Comparison of ENCODE assay signal across 21 cellular contexts in genomic region chr11:70731670-70732492, GRCh38.
"Had no signal": no experiment of that assay in that cellular context is flagged by ENCODE, and none has a peak within 500 bp of the region (broad histone marks: within the 10 kb centered on the region; RNA-seq: fewer than 3 reads in every experiment).

No MANE protein-coding gene starts in this region.

- H3K4me3 Mint-ChIP-seq: activated CD4-positive, alpha-beta memory T cell treated with anti-CD3 and anti-CD28 coated beads, Interleukin-2, amount 10 ng/mL, durations not matched to agents 7 days and 5 days; activated CD4-positive, alpha-beta T cell treated with anti-CD3 and anti-CD28 coated beads, Interleukin-2, amount 10 ng/mL, durations not matched to agents 24 days and 14 days; activated naive CD8-positive, alpha-beta T cell treated with anti-CD3 and anti-CD28 coated beads, Interleukin-2, amount 50 U/mL, for 24 hours; activated T-cell treated with anti-CD3 and anti-CD28 coated beads, Interleukin-2, amount 50 U/mL, for 72 hours; natural killer cell treated with Interleukin-12 subunit alpha and Interleukin-12 subunit beta and Interleukin-15 and Interleukin-18, amount 100 ng/mL, for 72 hours had no signal

- H3K27ac ChIP-seq: body of pancreas, cardiac muscle cell, epithelial cell of prostate, heart right ventricle, left lung, psoas muscle, right atrium auricular region, upper lobe of left lung had no signal

- H3K9me3 ChIP-seq: body of pancreas, left lung, psoas muscle, right atrium auricular region, upper lobe of left lung had no signal

- H3K27ac Mint-ChIP-seq: activated CD4-positive, alpha-beta memory T cell treated with anti-CD3 and anti-CD28 coated beads, Interleukin-2, amount 10 ng/mL, durations not matched to agents 7 days and 5 days; activated CD4-positive, alpha-beta T cell treated with anti-CD3 and anti-CD28 coated beads, Interleukin-2, amount 10 ng/mL, durations not matched to agents 24 days and 14 days; activated naive CD8-positive, alpha-beta T cell treated with anti-CD3 and anti-CD28 coated beads, Interleukin-2, amount 50 U/mL, for 24 hours; activated T-cell treated with anti-CD3 and anti-CD28 coated beads, Interleukin-2, amount 50 U/mL, for 72 hours; natural killer cell treated with Interleukin-12 subunit alpha and Interleukin-12 subunit beta and Interleukin-15 and Interleukin-18, amount 100 ng/mL, for 72 hours had no signal

- H3K4me1 Mint-ChIP-seq: activated CD4-positive, alpha-beta memory T cell treated with anti-CD3 and anti-CD28 coated beads, Interleukin-2, amount 10 ng/mL, durations not matched to agents 7 days and 5 days; activated CD4-positive, alpha-beta T cell treated with anti-CD3 and anti-CD28 coated beads, Interleukin-2, amount 10 ng/mL, durations not matched to agents 24 days and 14 days; activated naive CD8-positive, alpha-beta T cell treated with anti-CD3 and anti-CD28 coated beads, Interleukin-2, amount 50 U/mL, for 24 hours had no signal

- H3K9me3 Mint-ChIP-seq: activated CD4-positive, alpha-beta memory T cell treated with anti-CD3 and anti-CD28 coated beads, Interleukin-2, amount 10 ng/mL, durations not matched to agents 7 days and 5 days; activated CD4-positive, alpha-beta T cell treated with anti-CD3 and anti-CD28 coated beads, Interleukin-2, amount 10 ng/mL, durations not matched to agents 24 days and 14 days; activated naive CD8-positive, alpha-beta T cell treated with anti-CD3 and anti-CD28 coated beads, Interleukin-2, amount 50 U/mL, for 24 hours; natural killer cell treated with Interleukin-12 subunit alpha and Interleukin-12 subunit beta and Interleukin-15 and Interleukin-18, amount 100 ng/mL, for 72 hours had no signal

- H3K36me3 ChIP-seq: cardiac muscle cell, heart right ventricle, left lung, right atrium auricular region, upper lobe of left lung had no signal

- H3K27me3 Mint-ChIP-seq: activated CD4-positive, alpha-beta memory T cell treated with anti-CD3 and anti-CD28 coated beads, Interleukin-2, amount 10 ng/mL, durations not matched to agents 7 days and 5 days; activated CD4-positive, alpha-beta T cell treated with anti-CD3 and anti-CD28 coated beads, Interleukin-2, amount 10 ng/mL, durations not matched to agents 24 days and 14 days; natural killer cell treated with Interleukin-12 subunit alpha and Interleukin-12 subunit beta and Interleukin-15 and Interleukin-18, amount 100 ng/mL, for 72 hours had no signal

- H3K36me3 Mint-ChIP-seq: natural killer cell treated with Interleukin-12 subunit alpha and Interleukin-12 subunit beta and Interleukin-15 and Interleukin-18, amount 100 ng/mL, for 72 hours had no signal

- ATAC-seq: activated CD4-positive, CD25-positive, alpha-beta regulatory T cell treated with anti-CD3 and anti-CD28 coated beads, Interleukin-2, amount 50 U/mL, for 24 hours; activated naive CD8-positive, alpha-beta T cell treated with anti-CD3 and anti-CD28 coated beads, Interleukin-2, amount 50 U/mL, for 24 hours; activated T-cell treated with anti-CD3 and anti-CD28 coated beads, Interleukin-2, amount 50 U/mL, for 72 hours; body of pancreas; heart right ventricle; left lung; psoas muscle had no signal

- DNase-seq: activated CD4-positive, alpha-beta memory T cell treated with anti-CD3 and anti-CD28 coated beads, Interleukin-2, amount 10 ng/mL, durations not matched to agents 7 days and 5 days; activated CD4-positive, alpha-beta T cell treated with anti-CD3 and anti-CD28 coated beads, Interleukin-2, amount 10 ng/mL, durations not matched to agents 24 days and 14 days; activated effector memory CD4-positive, alpha-beta T cell treated with Interleukin-2 at 50 U/mL for 16 hours; activated naive CD4-positive, alpha-beta T cell treated with anti-CD3 and anti-CD28 coated beads, Interleukin-2, amount 50 U/mL, for 16 hours; activated naive CD8-positive, alpha-beta T cell treated with anti-CD3 and anti-CD28 coated beads, Interleukin-2, amount 50 U/mL, for 24 hours; activated T-cell treated with anti-CD3 and anti-CD28 coated beads, Interleukin-2, amount 50 U/mL, for 72 hours; body of pancreas; heart right ventricle; left lung; mammary epithelial cell; midbrain; occipital lobe; stimulated activated CD4-positive, alpha-beta T cell treated with anti-CD3 and anti-CD28 coated beads, Interleukin-4, amount 100 ng/mL, for 24 hours; stimulated activated naive CD4-positive, alpha-beta T cell treated with Interleukin-2 at 50 U/mL for 16 hours; upper lobe of left lung had no signal

- H3K4me3 ChIP-seq: body of pancreas, cardiac muscle cell, heart right ventricle, left lung, psoas muscle, right atrium auricular region, upper lobe of left lung had no signal

- H3K4me1 ChIP-seq: body of pancreas, heart right ventricle, left lung, psoas muscle, right atrium auricular region, upper lobe of left lung had no signal

- H3K27me3 ChIP-seq: body of pancreas, cardiac muscle cell, left lung, right atrium auricular region, upper lobe of left lung had no signal
